1 cellular context compared by ENCODE assay signal in genomic region chr1:206030714-206031113, GRCh38.
A peak's percentile ranks its signal among the peaks of the same experiment; 100 is the strongest.
TF ChIP-seq lines count a peak whose summit lies in the region.

No MANE protein-coding gene starts in this region.

TF ChIP-seq in HepG2, 621 proteins besides CTCF, POLR2A, EP300 and RAD21 (continued from another document and continues in another):
- TF ChIP-seq TIGD3 (CRISPR knock-in tag; IDR thresholded peaks at IDR 0.05; ENCODE audit: borderline replicate concordance) (no peak), TARDBP (CRISPR knock-in tag; IDR thresholded peaks at IDR 0.05) (peak; percentile 52; the same call in 1 of the 2 replicates), TFDP2 (CRISPR knock-in tag; IDR thresholded peaks at IDR 0.05) (peak; percentile 92), HOXA5 (CRISPR knock-in tag; IDR thresholded peaks at IDR 0.05) (no peak), KDM3A (CRISPR knock-in tag; IDR thresholded peaks at IDR 0.05; ENCODE audit: low read depth) (0 out of 2 replicates have a peak, but pooled peaks have one; percentile 32), ZNF788 (CRISPR knock-in tag; IDR thresholded peaks at IDR 0.05; ENCODE audit: borderline replicate concordance) (peak; percentile 51; the same call in 1 of the 2 replicates), SALL1 (CRISPR knock-in tag; IDR thresholded peaks at IDR 0.05) (peak; percentile 85), ZNF580 (CRISPR knock-in tag; IDR thresholded peaks at IDR 0.05; ENCODE audit: borderline replicate concordance, low read depth) (no peak), XRCC5 (optimal IDR thresholded peaks at IDR 0.05; ENCODE audit: low read length) (peak; percentile 84), ZMYM4 (CRISPR knock-in tag; IDR thresholded peaks at IDR 0.05) (peak; percentile 72), ZNF792 (CRISPR knock-in tag; IDR thresholded peaks at IDR 0.05) (peak; percentile 39; the same call in 1 of the 2 replicates), ZNF205 (CRISPR knock-in tag; IDR thresholded peaks at IDR 0.05) (peak; percentile 57; the same call in 1 of the 2 replicates), ZNF124 (CRISPR knock-in tag; IDR thresholded peaks at IDR 0.05) (peak; percentile 77; the same call in 1 of the 2 replicates), MXI1 (IDR thresholded peaks at IDR 0.05; ENCODE audit: borderline replicate concordance, low read depth, low read length) (peak; percentile 44; the same call in 1 of the 3 replicates), THAP11 (CRISPR knock-in tag; IDR thresholded peaks at IDR 0.05) (0 out of 2 replicates have a peak, but pooled peaks have one; percentile 37), FOSL2 (CRISPR knock-in tag; IDR thresholded peaks at IDR 0.05) (peak; percentile 35), MIXL1 (CRISPR knock-in tag; IDR thresholded peaks at IDR 0.05) (peak; percentile 45; the same call in 1 of the 2 replicates), KDM2A (CRISPR knock-in tag; IDR thresholded peaks at IDR 0.05; ENCODE audit: borderline replicate concordance, low read depth) (peak; percentile 45; the same call in 1 of the 2 replicates), CBX5 (CRISPR knock-in tag; IDR thresholded peaks at IDR 0.05; ENCODE audit: borderline replicate concordance) (peak; percentile 59; the same call in 1 of the 2 replicates), HMGA1 (CRISPR knock-in tag; conservative IDR thresholded peaks at IDR 0.05) (no peak), ISL2 (CRISPR knock-in tag; IDR thresholded peaks at IDR 0.05) (no peak), SMC3 (IDR thresholded peaks at IDR 0.05; ENCODE audit: low read length) (peak; percentile 99), ZNF691 (CRISPR knock-in tag; IDR thresholded peaks at IDR 0.05; ENCODE audit: borderline replicate concordance, low read depth) (peak; percentile 41; the same call in 1 of the 2 replicates), PITX1 (CRISPR knock-in tag; IDR thresholded peaks at IDR 0.05) (peak; percentile 35; the same call in 1 of the 2 replicates), ATF7-NPFF (CRISPR knock-in tag; IDR thresholded peaks at IDR 0.05; ENCODE audit: low read depth) (no peak), KAT8 (CRISPR knock-in tag; IDR thresholded peaks at IDR 0.05) (peak; percentile 63; the same call in 1 of the 2 replicates), ZZZ3 (CRISPR knock-in tag; IDR thresholded peaks at IDR 0.05; ENCODE audit: borderline replicate concordance) (no peak), DMAP1 (CRISPR knock-in tag; IDR thresholded peaks at IDR 0.05) (peak; percentile 20; the same call in 1 of the 2 replicates), SOX6 (IDR thresholded peaks at IDR 0.05) (no peak), SOX6 (CRISPR knock-in tag; IDR thresholded peaks at IDR 0.05) (peak; percentile 34; the same call in 1 of the 2 replicates), ZFY (CRISPR knock-in tag; IDR thresholded peaks at IDR 0.05) (peak; percentile 36; the same call in 1 of the 2 replicates), MZF1 (CRISPR knock-in tag; IDR thresholded peaks at IDR 0.05; ENCODE audit: borderline replicate concordance) (no peak), ZNF276 (CRISPR knock-in tag; IDR thresholded peaks at IDR 0.05; ENCODE audit: low read depth) (no peak), EED (CRISPR knock-in tag; IDR thresholded peaks at IDR 0.05) (no peak), RERE (CRISPR knock-in tag; IDR thresholded peaks at IDR 0.05; ENCODE audit: low read depth) (no peak), IKZF5 (CRISPR knock-in tag; IDR thresholded peaks at IDR 0.05) (peak; percentile 65; the same call in 1 of the 2 replicates), TRIM24 (CRISPR knock-in tag; IDR thresholded peaks at IDR 0.05) (no peak), ASH2L (IDR thresholded peaks at IDR 0.05; ENCODE audit: insufficient read length, low read depth, low read length) (no peak), MTF2 (CRISPR knock-in tag; IDR thresholded peaks at IDR 0.05; ENCODE audit: borderline replicate concordance) (0 out of 2 replicates have a peak, but pooled peaks have one; percentile 54), HNF4A (CRISPR knock-in tag; IDR thresholded peaks at IDR 0.05) (peak; percentile 47; the same call in 1 of the 2 replicates), YEATS4 (CRISPR knock-in tag; IDR thresholded peaks at IDR 0.05; ENCODE audit: borderline replicate concordance) (peak; percentile 57; the same call in 1 of the 2 replicates), ZNF333 (CRISPR knock-in tag; IDR thresholded peaks at IDR 0.05; ENCODE audit: borderline replicate concordance) (no peak), ISX (CRISPR knock-in tag; conservative IDR thresholded peaks at IDR 0.05) (no peak), ZNF432 (CRISPR knock-in tag; IDR thresholded peaks at IDR 0.05; ENCODE audit: borderline replicate concordance) (no peak), KDM4B (CRISPR knock-in tag; IDR thresholded peaks at IDR 0.05) (peak; percentile 49; the same call in 1 of the 2 replicates), ZNF800 (CRISPR knock-in tag; IDR thresholded peaks at IDR 0.05) (0 out of 2 replicates have a peak, but pooled peaks have one; percentile 59), TFDP1 (CRISPR knock-in tag; IDR thresholded peaks at IDR 0.05; ENCODE audit: borderline replicate concordance) (peak; percentile 92; the same call in 1 of the 2 replicates), MIER3 (CRISPR knock-in tag; IDR thresholded peaks at IDR 0.05; ENCODE audit: borderline replicate concordance) (peak; percentile 78; the same call in 1 of the 2 replicates), ZNF619 (CRISPR knock-in tag; IDR thresholded peaks at IDR 0.05) (no peak), NONO (IDR thresholded peaks at IDR 0.05) (no peak), NONO (CRISPR knock-in tag; conservative IDR thresholded peaks at IDR 0.05) (0 out of 2 replicates have a peak, but pooled peaks have one; percentile 41), RXRB (CRISPR knock-in tag; IDR thresholded peaks at IDR 0.05; ENCODE audit: borderline replicate concordance) (peak; percentile 58), TMF1 (CRISPR knock-in tag; IDR thresholded peaks at IDR 0.05; ENCODE audit: low read depth) (no peak)
